Comparison of ENCODE assay signal across 22 cellular contexts in the genomic region with DNA sequence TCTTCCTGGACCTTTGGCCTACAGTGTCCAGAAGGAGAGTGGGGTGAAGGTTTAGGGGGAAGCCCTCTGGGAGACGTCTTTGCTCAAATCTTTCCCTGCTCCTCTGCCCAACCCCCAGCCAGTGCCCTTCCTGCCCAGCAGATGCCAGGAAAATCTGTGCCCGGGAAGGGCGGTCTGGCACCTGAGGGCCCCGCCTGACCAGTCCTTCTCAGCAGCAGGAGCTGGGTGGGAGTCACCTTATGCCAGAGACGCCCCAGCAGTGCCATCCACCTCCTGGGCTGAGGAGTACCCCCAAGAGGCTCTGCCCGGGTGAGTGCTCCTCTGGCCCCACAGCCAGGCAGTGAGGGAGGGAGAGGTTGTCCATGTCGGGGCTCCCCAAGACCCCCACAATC.
"Had no signal": no experiment of that assay in that cellular context is flagged by ENCODE, and none has a peak within 500 bp of the region (broad histone marks: within the 10 kb centered on the region; RNA-seq: fewer than 3 reads in every experiment).

No MANE protein-coding gene starts in this region.

- H3K4me1 ChIP-seq: lower lobe of right lung, pancreas, sigmoid colon had no signal

- H3K4me3 Mint-ChIP-seq: activated CD4-positive, alpha-beta memory T cell treated with anti-CD3 and anti-CD28 coated beads, Interleukin-2, amount 10 ng/mL, durations not matched to agents 7 days and 5 days; activated CD8-positive, alpha-beta memory T cell treated with anti-CD3 and anti-CD28 coated beads, Interleukin-2, amount 10 ng/mL, durations not matched to agents 7 days and 5 days; activated naive CD8-positive, alpha-beta T cell treated with anti-CD3 and anti-CD28 coated beads for 36 hours; central memory CD8-positive, alpha-beta T cell; nephron; stimulated activated effector memory CD8-positive, alpha-beta T cell treated with anti-CD3 and anti-CD28 coated beads, Interleukin-12 subunit alpha, Interleukin-12 subunit beta, amount 100 ng/mL, for 72 hours had no signal

- H3K4me1 Mint-ChIP-seq: activated CD4-positive, alpha-beta memory T cell treated with anti-CD3 and anti-CD28 coated beads, Interleukin-2, amount 10 ng/mL, durations not matched to agents 7 days and 5 days; activated CD8-positive, alpha-beta memory T cell treated with anti-CD3 and anti-CD28 coated beads, Interleukin-2, amount 10 ng/mL, durations not matched to agents 7 days and 5 days; activated naive CD8-positive, alpha-beta T cell treated with anti-CD3 and anti-CD28 coated beads for 36 hours; central memory CD8-positive, alpha-beta T cell; stimulated activated effector memory CD8-positive, alpha-beta T cell treated with anti-CD3 and anti-CD28 coated beads, Interleukin-12 subunit alpha, Interleukin-12 subunit beta, amount 100 ng/mL, for 72 hours had no signal

- H3K27ac ChIP-seq: brain microvascular endothelial cell, coronary artery, esophagus muscularis mucosa, gastroesophageal sphincter, lower lobe of right lung, pancreas, sigmoid colon had no signal

- H3K36me3 ChIP-seq: brain microvascular endothelial cell, esophagus muscularis mucosa, gastroesophageal sphincter, lower lobe of right lung, pancreas, sigmoid colon had no signal

- H3K27ac Mint-ChIP-seq: activated CD4-positive, alpha-beta memory T cell treated with anti-CD3 and anti-CD28 coated beads, Interleukin-2, amount 10 ng/mL, durations not matched to agents 7 days and 5 days; activated CD8-positive, alpha-beta memory T cell treated with anti-CD3 and anti-CD28 coated beads, Interleukin-2, amount 10 ng/mL, durations not matched to agents 7 days and 5 days; activated naive CD8-positive, alpha-beta T cell treated with anti-CD3 and anti-CD28 coated beads for 36 hours; nephron; stimulated activated effector memory CD8-positive, alpha-beta T cell treated with anti-CD3 and anti-CD28 coated beads, Interleukin-12 subunit alpha, Interleukin-12 subunit beta, amount 100 ng/mL, for 72 hours had no signal

- H3K4me3 ChIP-seq: coronary artery, esophagus muscularis mucosa, gastroesophageal sphincter, lower lobe of right lung, pancreas, sigmoid colon had no signal

- H3K27me3 ChIP-seq: brain microvascular endothelial cell, pancreas had no signal

- ATAC-seq: activated CD8-positive, alpha-beta memory T cell treated with anti-CD3 and anti-CD28 coated beads, Interleukin-2, amount 10 ng/mL, durations not matched to agents 7 days and 5 days; gastroesophageal sphincter; left colon; pancreas; stimulated activated effector memory CD8-positive, alpha-beta T cell treated with anti-CD3 and anti-CD28 coated beads, Interleukin-12 subunit alpha, Interleukin-12 subunit beta, amount 100 ng/mL, for 72 hours had no signal

- DNase-seq: activated CD4-positive, alpha-beta memory T cell treated with anti-CD3 and anti-CD28 coated beads, Interleukin-2, amount 10 ng/mL, durations not matched to agents 7 days and 5 days; activated CD4-positive, alpha-beta T cell treated with anti-CD3 and anti-CD28 coated beads for 48 hours; activated CD4-positive, CD25-positive, alpha-beta regulatory T cell; activated CD8-positive, alpha-beta memory T cell treated with anti-CD3 and anti-CD28 coated beads, Interleukin-2, amount 10 ng/mL, durations not matched to agents 7 days and 5 days; activated naive CD4-positive, alpha-beta T cell; activated naive CD8-positive, alpha-beta T cell treated with anti-CD3 and anti-CD28 coated beads for 36 hours; brain microvascular endothelial cell; effector CD4-positive, alpha-beta T cell; left colon; lower lobe of right lung; midbrain; pancreas; sigmoid colon; stimulated activated CD4-positive, alpha-beta T cell treated with anti-CD3 and anti-CD28 coated beads, Interleukin-4, amount 100 ng/mL, for 24 hours; T-helper 1 cell; T-helper 9 cell had no signal

- H3K9me3 ChIP-seq: esophagus muscularis mucosa, gastroesophageal sphincter, lower lobe of right lung, pancreas, sigmoid colon had no signal

- H3K9me3 Mint-ChIP-seq: activated CD4-positive, alpha-beta memory T cell treated with anti-CD3 and anti-CD28 coated beads, Interleukin-2, amount 10 ng/mL, durations not matched to agents 7 days and 5 days; activated naive CD8-positive, alpha-beta T cell treated with anti-CD3 and anti-CD28 coated beads for 36 hours; central memory CD8-positive, alpha-beta T cell; nephron; stimulated activated effector memory CD8-positive, alpha-beta T cell treated with anti-CD3 and anti-CD28 coated beads, Interleukin-12 subunit alpha, Interleukin-12 subunit beta, amount 100 ng/mL, for 72 hours had no signal

- H3K36me3 Mint-ChIP-seq: activated CD8-positive, alpha-beta memory T cell treated with anti-CD3 and anti-CD28 coated beads, Interleukin-2, amount 10 ng/mL, durations not matched to agents 7 days and 5 days; activated naive CD8-positive, alpha-beta T cell treated with anti-CD3 and anti-CD28 coated beads for 36 hours; stimulated activated effector memory CD8-positive, alpha-beta T cell treated with anti-CD3 and anti-CD28 coated beads, Interleukin-12 subunit alpha, Interleukin-12 subunit beta, amount 100 ng/mL, for 72 hours had no signal
